ENCODE assay signal across 17 cellular contexts in the genomic region with DNA sequence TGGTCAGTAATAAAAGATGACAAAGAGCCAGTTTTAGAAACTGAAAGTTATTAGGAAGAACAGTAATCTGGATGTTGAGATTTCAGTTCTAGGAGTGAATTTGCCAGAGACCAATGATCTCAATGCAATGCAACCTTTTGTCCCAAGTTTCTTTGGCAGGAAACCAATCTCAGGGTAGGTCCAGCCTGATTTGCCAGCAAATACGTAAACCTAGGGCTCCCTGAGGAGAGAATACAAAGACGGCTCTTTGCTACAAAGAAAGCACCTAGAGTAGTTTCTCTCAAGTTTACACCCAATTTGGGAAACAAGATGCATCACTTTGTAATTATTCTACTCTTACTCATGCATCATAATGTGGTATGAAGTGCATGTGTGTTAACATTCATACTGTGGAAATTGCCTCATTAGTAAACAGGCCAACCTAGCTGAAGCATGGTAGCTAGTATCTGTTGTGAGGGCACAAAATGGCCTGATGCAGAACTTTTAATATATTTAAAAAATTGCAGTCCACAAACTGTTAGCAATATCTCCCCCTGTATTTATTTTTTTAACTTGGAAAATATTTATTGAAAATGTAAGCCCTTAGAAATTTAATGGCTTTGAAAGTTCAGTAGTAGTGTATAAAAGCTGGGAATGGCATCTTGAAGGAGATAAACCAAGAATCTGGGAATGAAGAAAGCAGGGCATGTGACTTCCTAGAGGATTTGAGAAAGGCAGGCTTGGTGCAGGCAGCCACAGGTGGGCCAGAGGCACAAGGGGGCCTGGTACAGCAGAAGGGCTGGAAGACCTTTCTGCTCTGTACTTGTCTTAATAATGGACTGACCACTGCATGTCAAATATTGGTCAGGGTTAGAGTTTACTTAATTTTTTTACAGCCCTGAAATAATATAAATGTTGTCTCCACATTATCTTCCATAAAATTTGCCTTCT. TPM values are rescaled to one million over a fixed set of nuclear protein-coding genes. Genes with fewer than 3 reads are reported as not detected.
DNase-seq lines count a peak whose midpoint lies in the region; ATAC-seq, FAIRE-seq and TF ChIP-seq lines count a peak whose summit lies in the region.
"Had no signal": no experiment of that assay in that cellular context is flagged by ENCODE, and none has a peak within 500 bp of the region (broad histone marks: within the 10 kb centered on the region; RNA-seq: fewer than 3 reads in every experiment).

No MANE protein-coding gene starts in this region.

- FAIRE-seq in pancreas (lab: Jason Lieb, UNC) = no peak

- peak overlapping the region; percentile 19; the same call in 1 of the 2 replicates for H3K27ac ChIP-seq in HUES64 (ENCODE audit: low read depth, low read length)
- H3K27ac ChIP-seq in brain microvascular endothelial cell = no peak overlapping the region
- H3K27ac ChIP-seq in pancreas = peak overlapping the region in 2 of 4 donors; percentile 7 to 30
- H3K27ac ChIP-seq in psoas muscle = no peak overlapping the region
- H3K27ac ChIP-seq: SJCRH30 had no signal

- H3K4me1 ChIP-seq in HUES64 (ENCODE audit: insufficient read depth, low read length) (peaks cover 20% of the 10 kb centered on the region), pancreas (peaks cover 0 to 4% (median 0%) of the 10 kb centered on the region in 3 donors), psoas muscle (no peaks in the 10 kb centered on the region)
- H3K4me1 ChIP-seq: SJCRH30 had no signal

- H3K4me3 ChIP-seq in HUES64 (ENCODE audit: low read length) (no peak overlapping the region), brain microvascular endothelial cell (ENCODE audit: low read depth, low read length) (no peak overlapping the region), pancreas (no peak overlapping the region), psoas muscle (no peak overlapping the region)
- H3K4me3 ChIP-seq: SJCRH30 had no signal

- H3K9me3 ChIP-seq in HUES64 (ENCODE audit: insufficient read depth, low read depth, low read length) (peaks cover 4% of the 10 kb centered on the region; the same call in 1 of the 2 replicates), pancreas (no peaks in the 10 kb centered on the region), psoas muscle (no peaks in the 10 kb centered on the region)
- H3K9me3 ChIP-seq: SJCRH30 had no signal

- no peak overlapping the region for H3K9ac ChIP-seq in HUES64 (ENCODE audit: low read depth, low read length)

- in situ Hi-C loops in brain microvascular endothelial cell (cut with HindIII; ENCODE audit: low pct_ligation_motif_present, low sequenced_read_pairs) = no loop called here

- 38% methylated on average over 2 of the region's 2 CpGs for WGBS in HUES64
- WGBS in pancreas, 2 donors = 59 to 63% methylated on average over 2 of the region's 2 CpGs
- WGBS in psoas muscle, 3 donors = 29 to 66% (median 41%) methylated on average over 2 of the region's 2 CpGs

- intact Hi-C loops in left cardiac atrium (cut with DNase I) (no loop called here), pancreas (cut with DNase I) (no loop called here), psoas muscle (cut with DNase I) (no loop called here)

- H3K36me3 ChIP-seq in HUES64 (ENCODE audit: insufficient read depth, low read length) (no peaks in the 10 kb centered on the region), brain microvascular endothelial cell (replicated peaks) (no peaks in the 10 kb centered on the region), pancreas (no peaks in the 10 kb centered on the region), psoas muscle (ENCODE audit: insufficient read depth in 1 of 2, low read depth in 1 of 2) (no peaks in the 10 kb centered on the region)
- H3K36me3 ChIP-seq: SJCRH30 had no signal

- H3K27me3 ChIP-seq in HUES64 (ENCODE audit: insufficient read depth, low read length) (no peaks in the 10 kb centered on the region), brain microvascular endothelial cell (replicated peaks) (no peaks in the 10 kb centered on the region), pancreas (no peaks in the 10 kb centered on the region), psoas muscle (ENCODE audit: insufficient read depth in 3 of 3, low read length in 2 of 3) (no peaks in the 10 kb centered on the region)
- H3K27me3 ChIP-seq: SJCRH30 had no signal

- TF ChIP-seq CTCF in brain microvascular endothelial cell (IDR thresholded peaks at IDR 0.05; ENCODE audit: low read depth, low read length, missing control alignments) (no peak), pancreas (IDR thresholded peaks at IDR 0.05) (no peak), psoas muscle (IDR thresholded peaks at IDR 0.05) (no peak)

- DNase-seq in brain microvascular endothelial cell (peak; percentile 4), left cardiac atrium (no peak), pancreas (peak in 1 of 6 donors; percentile 18), 8988T (no peak), psoas muscle (no peak)
- DNase-seq: activated CD4-positive, alpha-beta T cell treated with anti-CD3 and anti-CD28 coated beads, Interleukin-2, amount 50 U/mL, for 1 hour; activated naive CD8-positive, alpha-beta T cell treated with anti-CD3 and anti-CD28 coated beads, Interleukin-2, amount 50 U/mL, for 24 hours; activated T-cell treated with anti-CD3 and anti-CD28 coated beads, Interleukin-2, amount 50 U/mL, for 4 hours; C1 segment of cervical spinal cord; erythroblast; NCI-H226; occipital lobe; SJCRH30 had no signal

- ATAC-seq in left cardiac atrium = peak; percentile 13 to 53
- peak; percentile 46 to 70 (median 58) for ATAC-seq in pancreas
- ATAC-seq in GM21390 (IDR thresholded peaks at IDR 0.05; ENCODE audit: unreplicated experiment) = no peak
- no peak for ATAC-seq in GM19395 (IDR thresholded peaks at IDR 0.05; ENCODE audit: unreplicated experiment)
- no peak for ATAC-seq in psoas muscle
- ATAC-seq: activated naive CD8-positive, alpha-beta T cell treated with anti-CD3 and anti-CD28 coated beads, Interleukin-2, amount 50 U/mL, for 24 hours; activated T-cell treated with anti-CD3 and anti-CD28 coated beads, Interleukin-2, amount 50 U/mL, for 4 hours; HCT116 had no signal

RNA-seq across cellular contexts. Expression of a gene that starts 59.5 kb away (rescaled TPM):
- polyA plus RNA-seq in HUES64 (2013, experiment 1 of 2) = 2.5 TPM
- polyA plus RNA-seq in HUES64 (2013, experiment 2 of 2) = 3.1 TPM
- total RNA-seq in left cardiac atrium (10 to 100 TPM; 41.1 to 64.8 TPM), pancreas (10 to 100 TPM in 4 of 6 donors, 1 to 10 TPM in 2; 8.5 to 29.7 (median 10.9) TPM), psoas muscle (100 to 1,000 TPM in 1 of 4 donors, 10 to 100 TPM in 2, 1 to 10 TPM in 1; 9.8 to 123 (median 20.5) TPM)
- polyA plus RNA-seq in pancreas (1 to 10 TPM; 5.9 to 7.6 TPM), psoas muscle (10 to 100 TPM in 1 of 3 donors, 1 to 10 TPM in 2; 3.2 to 12.1 (median 4.0) TPM)

Comparison
In these comparisons a context has a peak if more than half of its experiments do, and no peak if none do; other contexts are left out.
1. ATAC-seq: peak in left cardiac atrium (2 of 2) and pancreas (4 of 4); none in GM21390 (single experiment), GM19395 (single experiment) and psoas muscle (0 of 4).